In the genomic region with DNA sequence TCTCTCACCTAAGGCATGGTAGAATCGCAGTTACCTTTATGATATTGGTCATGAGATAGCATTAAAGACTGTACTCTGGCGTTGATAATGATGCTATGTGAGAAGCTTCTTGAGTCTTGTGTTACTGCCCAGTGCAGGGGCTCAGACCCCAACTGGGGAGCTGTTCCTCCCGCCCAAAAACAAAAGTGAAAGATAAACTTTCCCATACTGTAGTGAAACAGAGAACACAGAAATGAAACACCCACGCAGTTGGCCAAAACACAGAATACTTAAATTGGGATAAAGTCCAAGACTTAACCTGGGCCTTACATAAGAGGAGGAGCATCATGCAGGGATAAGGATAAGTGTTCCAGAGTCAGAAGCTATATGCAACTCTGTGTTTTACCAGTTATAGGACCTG, we compare ENCODE assay signal across 1 cellular context.
TF ChIP-seq lines count a peak whose summit lies in the region.

No MANE protein-coding gene starts in this region.

TF ChIP-seq in GM12878, 131 proteins besides CTCF, POLR2A, EP300 and RAD21:
- TF ChIP-seq SMC3 (IDR thresholded peaks at IDR 0.05; ENCODE audit: borderline replicate concordance, low read length) (no peak), RFX5 (IDR thresholded peaks at IDR 0.05; ENCODE audit: low read depth, low read length) (no peak), TARDBP (IDR thresholded peaks at IDR 0.05; ENCODE audit: borderline replicate concordance) (no peak), RCOR1 (conservative IDR thresholded peaks at IDR 0.05; ENCODE audit: low read depth, low read length) (no peak), RELA (IDR thresholded peaks at IDR 0.05; ENCODE audit: borderline replicate concordance, partially characterized antibody) (no peak), STAT1 (conservative IDR thresholded peaks at IDR 0.05) (no peak)
